Comparison of ENCODE assay signal across 1 cellular context in the genomic region with DNA sequence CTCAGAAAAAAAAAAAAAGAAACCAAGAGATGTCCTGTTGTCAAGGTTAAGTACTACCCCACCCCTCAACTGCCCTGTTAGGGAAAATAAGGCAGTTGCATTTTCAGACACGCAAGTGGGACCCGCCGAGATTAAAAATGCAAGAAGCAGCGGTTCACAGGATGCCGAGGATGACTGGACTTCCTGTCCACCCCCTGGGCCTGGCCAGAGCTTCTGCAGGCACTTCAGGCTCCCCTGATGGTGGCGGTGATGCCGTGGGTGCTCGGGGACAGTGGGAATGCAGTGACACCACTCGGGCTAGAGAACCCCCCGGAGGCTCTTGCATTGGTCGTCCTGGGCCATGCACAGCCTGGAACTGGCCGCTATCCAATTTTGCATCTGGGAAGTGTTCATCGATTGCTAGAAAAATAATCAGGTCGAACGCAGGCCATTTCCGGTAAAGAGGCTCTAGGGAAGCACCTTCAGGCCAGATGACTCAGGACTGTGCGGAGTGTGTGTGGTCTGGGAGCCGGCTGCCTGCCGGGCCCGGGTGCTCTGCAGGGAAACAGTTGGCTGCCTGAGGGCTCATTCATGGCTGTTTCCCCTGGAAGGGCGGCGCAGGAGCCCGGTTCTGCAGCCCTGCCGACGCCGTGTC.
A peak's percentile ranks its signal among the peaks of the same experiment; 100 is the strongest.
TF ChIP-seq lines count a peak whose summit lies in the region.

No MANE protein-coding gene starts in this region.

TF ChIP-seq in K562, 482 proteins besides CTCF, POLR2A, EP300 and RAD21 (continued from another document and continues in another):
- no peak for TF ChIP-seq GATAD2B (IDR thresholded peaks at IDR 0.05; ENCODE audit: borderline replicate concordance)
- TF ChIP-seq PTTG1 (tag; IDR thresholded peaks at IDR 0.05; ENCODE audit: low read depth) = no peak
- TF ChIP-seq, protein P1, sequence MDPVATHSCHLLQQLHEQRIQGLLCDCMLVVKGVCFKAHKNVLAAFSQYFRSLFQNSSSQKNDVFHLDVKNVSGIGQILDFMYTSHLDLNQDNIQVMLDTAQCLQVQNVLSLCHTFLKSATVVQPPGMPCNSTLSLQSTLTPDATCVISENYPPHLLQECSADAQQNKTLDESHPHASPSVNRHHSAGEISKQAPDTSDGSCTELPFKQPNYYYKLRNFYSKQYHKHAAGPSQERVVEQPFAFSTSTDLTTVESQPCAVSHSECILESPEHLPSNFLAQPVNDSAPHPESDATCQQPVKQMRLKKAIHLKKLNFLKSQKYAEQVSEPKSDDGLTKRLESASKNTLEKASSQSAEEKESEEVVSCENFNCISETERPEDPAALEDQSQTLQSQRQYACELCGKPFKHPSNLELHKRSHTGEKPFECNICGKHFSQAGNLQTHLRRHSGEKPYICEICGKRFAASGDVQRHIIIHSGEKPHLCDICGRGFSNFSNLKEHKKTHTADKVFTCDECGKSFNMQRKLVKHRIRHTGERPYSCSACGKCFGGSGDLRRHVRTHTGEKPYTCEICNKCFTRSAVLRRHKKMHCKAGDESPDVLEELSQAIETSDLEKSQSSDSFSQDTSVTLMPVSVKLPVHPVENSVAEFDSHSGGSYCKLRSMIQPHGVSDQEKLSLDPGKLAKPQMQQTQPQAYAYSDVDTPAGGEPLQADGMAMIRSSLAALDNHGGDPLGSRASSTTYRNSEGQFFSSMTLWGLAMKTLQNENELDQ (CRISPR knock-in tag; IDR thresholded peaks at IDR 0.05; ENCODE audit: borderline replicate concordance) = no peak
- TF ChIP-seq, protein P2, sequence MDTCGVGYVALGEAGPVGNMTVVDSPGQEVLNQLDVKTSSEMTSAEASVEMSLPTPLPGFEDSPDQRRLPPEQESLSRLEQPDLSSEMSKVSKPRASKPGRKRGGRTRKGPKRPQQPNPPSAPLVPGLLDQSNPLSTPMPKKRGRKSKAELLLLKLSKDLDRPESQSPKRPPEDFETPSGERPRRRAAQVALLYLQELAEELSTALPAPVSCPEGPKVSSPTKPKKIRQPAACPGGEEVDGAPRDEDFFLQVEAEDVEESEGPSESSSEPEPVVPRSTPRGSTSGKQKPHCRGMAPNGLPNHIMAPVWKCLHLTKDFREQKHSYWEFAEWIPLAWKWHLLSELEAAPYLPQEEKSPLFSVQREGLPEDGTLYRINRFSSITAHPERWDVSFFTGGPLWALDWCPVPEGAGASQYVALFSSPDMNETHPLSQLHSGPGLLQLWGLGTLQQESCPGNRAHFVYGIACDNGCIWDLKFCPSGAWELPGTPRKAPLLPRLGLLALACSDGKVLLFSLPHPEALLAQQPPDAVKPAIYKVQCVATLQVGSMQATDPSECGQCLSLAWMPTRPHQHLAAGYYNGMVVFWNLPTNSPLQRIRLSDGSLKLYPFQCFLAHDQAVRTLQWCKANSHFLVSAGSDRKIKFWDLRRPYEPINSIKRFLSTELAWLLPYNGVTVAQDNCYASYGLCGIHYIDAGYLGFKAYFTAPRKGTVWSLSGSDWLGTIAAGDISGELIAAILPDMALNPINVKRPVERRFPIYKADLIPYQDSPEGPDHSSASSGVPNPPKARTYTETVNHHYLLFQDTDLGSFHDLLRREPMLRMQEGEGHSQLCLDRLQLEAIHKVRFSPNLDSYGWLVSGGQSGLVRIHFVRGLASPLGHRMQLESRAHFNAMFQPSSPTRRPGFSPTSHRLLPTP (IDR thresholded peaks at IDR 0.05; ENCODE audit: borderline replicate concordance, extremely low read depth, insufficient read length) = no peak
- TF ChIP-seq, protein P3, sequence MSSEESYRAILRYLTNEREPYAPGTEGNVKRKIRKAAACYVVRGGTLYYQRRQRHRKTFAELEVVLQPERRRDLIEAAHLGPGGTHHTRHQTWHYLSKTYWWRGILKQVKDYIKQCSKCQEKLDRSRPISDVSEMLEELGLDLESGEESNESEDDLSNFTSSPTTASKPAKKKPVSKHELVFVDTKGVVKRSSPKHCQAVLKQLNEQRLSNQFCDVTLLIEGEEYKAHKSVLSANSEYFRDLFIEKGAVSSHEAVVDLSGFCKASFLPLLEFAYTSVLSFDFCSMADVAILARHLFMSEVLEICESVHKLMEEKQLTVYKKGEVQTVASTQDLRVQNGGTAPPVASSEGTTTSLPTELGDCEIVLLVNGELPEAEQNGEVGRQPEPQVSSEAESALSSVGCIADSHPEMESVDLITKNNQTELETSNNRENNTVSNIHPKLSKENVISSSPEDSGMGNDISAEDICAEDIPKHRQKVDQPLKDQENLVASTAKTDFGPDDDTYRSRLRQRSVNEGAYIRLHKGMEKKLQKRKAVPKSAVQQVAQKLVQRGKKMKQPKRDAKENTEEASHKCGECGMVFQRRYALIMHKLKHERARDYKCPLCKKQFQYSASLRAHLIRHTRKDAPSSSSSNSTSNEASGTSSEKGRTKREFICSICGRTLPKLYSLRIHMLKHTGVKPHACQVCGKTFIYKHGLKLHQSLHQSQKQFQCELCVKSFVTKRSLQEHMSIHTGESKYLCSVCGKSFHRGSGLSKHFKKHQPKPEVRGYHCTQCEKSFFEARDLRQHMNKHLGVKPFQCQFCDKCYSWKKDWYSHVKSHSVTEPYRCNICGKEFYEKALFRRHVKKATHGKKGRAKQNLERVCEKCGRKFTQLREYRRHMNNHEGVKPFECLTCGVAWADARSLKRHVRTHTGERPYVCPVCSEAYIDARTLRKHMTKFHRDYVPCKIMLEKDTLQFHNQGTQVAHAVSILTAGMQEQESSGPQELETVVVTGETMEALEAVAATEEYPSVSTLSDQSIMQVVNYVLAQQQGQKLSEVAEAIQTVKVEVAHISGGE (CRISPR knock-in tag; IDR thresholded peaks at IDR 0.05) = no peak
- TF ChIP-seq, protein P4, sequence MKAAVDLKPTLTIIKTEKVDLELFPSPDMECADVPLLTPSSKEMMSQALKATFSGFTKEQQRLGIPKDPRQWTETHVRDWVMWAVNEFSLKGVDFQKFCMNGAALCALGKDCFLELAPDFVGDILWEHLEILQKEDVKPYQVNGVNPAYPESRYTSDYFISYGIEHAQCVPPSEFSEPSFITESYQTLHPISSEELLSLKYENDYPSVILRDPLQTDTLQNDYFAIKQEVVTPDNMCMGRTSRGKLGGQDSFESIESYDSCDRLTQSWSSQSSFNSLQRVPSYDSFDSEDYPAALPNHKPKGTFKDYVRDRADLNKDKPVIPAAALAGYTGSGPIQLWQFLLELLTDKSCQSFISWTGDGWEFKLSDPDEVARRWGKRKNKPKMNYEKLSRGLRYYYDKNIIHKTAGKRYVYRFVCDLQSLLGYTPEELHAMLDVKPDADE (conservative IDR thresholded peaks at IDR 0.05; ENCODE audit: control insufficient read depth, low read depth, low read length) = no peak
- TF ChIP-seq ZNF384 (IDR thresholded peaks at IDR 0.05; ENCODE audit: low read depth, low read length) = peak; percentile 45; the same call in 1 of the 2 replicates
- TF ChIP-seq, protein P5, sequence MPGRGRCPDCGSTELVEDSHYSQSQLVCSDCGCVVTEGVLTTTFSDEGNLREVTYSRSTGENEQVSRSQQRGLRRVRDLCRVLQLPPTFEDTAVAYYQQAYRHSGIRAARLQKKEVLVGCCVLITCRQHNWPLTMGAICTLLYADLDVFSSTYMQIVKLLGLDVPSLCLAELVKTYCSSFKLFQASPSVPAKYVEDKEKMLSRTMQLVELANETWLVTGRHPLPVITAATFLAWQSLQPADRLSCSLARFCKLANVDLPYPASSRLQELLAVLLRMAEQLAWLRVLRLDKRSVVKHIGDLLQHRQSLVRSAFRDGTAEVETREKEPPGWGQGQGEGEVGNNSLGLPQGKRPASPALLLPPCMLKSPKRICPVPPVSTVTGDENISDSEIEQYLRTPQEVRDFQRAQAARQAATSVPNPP (IDR thresholded peaks at IDR 0.05; ENCODE audit: borderline replicate concordance, insufficient read depth, insufficient read length) = no peak
- no peak for TF ChIP-seq CAMTA2 (CRISPR knock-in tag; conservative IDR thresholded peaks at IDR 0.05)
- TF ChIP-seq, protein P6, sequence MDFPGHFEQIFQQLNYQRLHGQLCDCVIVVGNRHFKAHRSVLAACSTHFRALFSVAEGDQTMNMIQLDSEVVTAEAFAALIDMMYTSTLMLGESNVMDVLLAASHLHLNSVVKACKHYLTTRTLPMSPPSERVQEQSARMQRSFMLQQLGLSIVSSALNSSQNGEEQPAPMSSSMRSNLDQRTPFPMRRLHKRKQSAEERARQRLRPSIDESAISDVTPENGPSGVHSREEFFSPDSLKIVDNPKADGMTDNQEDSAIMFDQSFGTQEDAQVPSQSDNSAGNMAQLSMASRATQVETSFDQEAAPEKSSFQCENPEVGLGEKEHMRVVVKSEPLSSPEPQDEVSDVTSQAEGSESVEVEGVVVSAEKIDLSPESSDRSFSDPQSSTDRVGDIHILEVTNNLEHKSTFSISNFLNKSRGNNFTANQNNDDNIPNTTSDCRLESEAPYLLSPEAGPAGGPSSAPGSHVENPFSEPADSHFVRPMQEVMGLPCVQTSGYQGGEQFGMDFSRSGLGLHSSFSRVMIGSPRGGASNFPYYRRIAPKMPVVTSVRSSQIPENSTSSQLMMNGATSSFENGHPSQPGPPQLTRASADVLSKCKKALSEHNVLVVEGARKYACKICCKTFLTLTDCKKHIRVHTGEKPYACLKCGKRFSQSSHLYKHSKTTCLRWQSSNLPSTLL (IDR thresholded peaks at IDR 0.05) = no peak
- no peak for TF ChIP-seq NEUROD1 (IDR thresholded peaks at IDR 0.05; ENCODE audit: borderline replicate concordance, low read depth, low read length, partially characterized antibody)
- no peak for TF ChIP-seq NCOA2 (IDR thresholded peaks at IDR 0.05; ENCODE audit: partially characterized antibody in 2 of 2)
- TF ChIP-seq ZBTB17 (CRISPR knock-in tag; IDR thresholded peaks at IDR 0.05) = peak; percentile 73; the same call in 1 of the 2 replicates
- TF ChIP-seq RCOR1 (IDR thresholded peaks at IDR 0.05; ENCODE audit: borderline replicate concordance in 1 of 2, low read depth in 2 of 2, low read length in 2 of 2) = peak in 1 of 2 experiments; percentile 65; a peak in 2 of 4 replicates
- TF ChIP-seq, protein P7, sequence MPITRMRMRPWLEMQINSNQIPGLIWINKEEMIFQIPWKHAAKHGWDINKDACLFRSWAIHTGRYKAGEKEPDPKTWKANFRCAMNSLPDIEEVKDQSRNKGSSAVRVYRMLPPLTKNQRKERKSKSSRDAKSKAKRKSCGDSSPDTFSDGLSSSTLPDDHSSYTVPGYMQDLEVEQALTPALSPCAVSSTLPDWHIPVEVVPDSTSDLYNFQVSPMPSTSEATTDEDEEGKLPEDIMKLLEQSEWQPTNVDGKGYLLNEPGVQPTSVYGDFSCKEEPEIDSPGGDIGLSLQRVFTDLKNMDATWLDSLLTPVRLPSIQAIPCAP (CRISPR knock-in tag; IDR thresholded peaks at IDR 0.05; ENCODE audit: borderline replicate concordance) = no peak
- TF ChIP-seq GTF2A2 (tag; IDR thresholded peaks at IDR 0.05) = no peak
- TF ChIP-seq, protein P8, sequence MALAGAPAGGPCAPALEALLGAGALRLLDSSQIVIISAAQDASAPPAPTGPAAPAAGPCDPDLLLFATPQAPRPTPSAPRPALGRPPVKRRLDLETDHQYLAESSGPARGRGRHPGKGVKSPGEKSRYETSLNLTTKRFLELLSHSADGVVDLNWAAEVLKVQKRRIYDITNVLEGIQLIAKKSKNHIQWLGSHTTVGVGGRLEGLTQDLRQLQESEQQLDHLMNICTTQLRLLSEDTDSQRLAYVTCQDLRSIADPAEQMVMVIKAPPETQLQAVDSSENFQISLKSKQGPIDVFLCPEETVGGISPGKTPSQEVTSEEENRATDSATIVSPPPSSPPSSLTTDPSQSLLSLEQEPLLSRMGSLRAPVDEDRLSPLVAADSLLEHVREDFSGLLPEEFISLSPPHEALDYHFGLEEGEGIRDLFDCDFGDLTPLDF (CRISPR knock-in tag; IDR thresholded peaks at IDR 0.05) = no peak
- TF ChIP-seq SNIP1 (IDR thresholded peaks at IDR 0.05; ENCODE audit: low read depth) = no peak
- 0 out of 2 replicates have a peak, but pooled peaks have one; percentile 5 for TF ChIP-seq BHLHE40 (IDR thresholded peaks at IDR 0.05; ENCODE audit: low read length)
- TF ChIP-seq MCM7 (IDR thresholded peaks at IDR 0.05) = no peak
- TF ChIP-seq HDAC3 (IDR thresholded peaks at IDR 0.05; ENCODE audit: borderline replicate concordance, partially characterized antibody) = no peak
- TF ChIP-seq, protein P9, sequence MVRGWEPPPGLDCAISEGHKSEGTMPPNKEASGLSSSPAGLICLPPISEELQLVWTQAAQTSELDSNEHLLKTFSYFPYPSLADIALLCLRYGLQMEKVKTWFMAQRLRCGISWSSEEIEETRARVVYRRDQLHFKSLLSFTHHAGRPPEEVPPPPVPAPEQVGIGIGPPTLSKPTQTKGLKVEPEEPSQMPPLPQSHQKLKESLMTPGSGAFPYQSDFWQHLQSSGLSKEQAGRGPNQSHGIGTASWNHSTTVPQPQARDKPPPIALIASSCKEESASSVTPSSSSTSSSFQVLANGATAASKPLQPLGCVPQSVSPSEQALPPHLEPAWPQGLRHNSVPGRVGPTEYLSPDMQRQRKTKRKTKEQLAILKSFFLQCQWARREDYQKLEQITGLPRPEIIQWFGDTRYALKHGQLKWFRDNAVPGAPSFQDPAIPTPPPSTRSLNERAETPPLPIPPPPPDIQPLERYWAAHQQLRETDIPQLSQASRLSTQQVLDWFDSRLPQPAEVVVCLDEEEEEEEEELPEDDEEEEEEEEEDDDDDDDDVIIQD (CRISPR knock-in tag; IDR thresholded peaks at IDR 0.05) = no peak
- TF ChIP-seq KLF16 (IDR thresholded peaks at IDR 0.05) = no peak
- TF ChIP-seq, protein P10, sequence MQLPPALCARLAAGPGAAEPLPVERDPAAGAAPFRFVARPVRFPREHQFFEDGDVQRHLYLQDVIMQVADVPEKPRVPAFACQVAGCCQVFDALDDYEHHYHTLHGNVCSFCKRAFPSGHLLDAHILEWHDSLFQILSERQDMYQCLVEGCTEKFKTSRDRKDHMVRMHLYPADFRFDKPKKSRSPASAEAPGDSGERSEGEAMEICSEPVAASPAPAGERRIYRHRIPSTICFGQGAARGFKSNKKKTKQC (CRISPR knock-in tag; IDR thresholded peaks at IDR 0.05) = no peak
- TF ChIP-seq, protein P11, sequence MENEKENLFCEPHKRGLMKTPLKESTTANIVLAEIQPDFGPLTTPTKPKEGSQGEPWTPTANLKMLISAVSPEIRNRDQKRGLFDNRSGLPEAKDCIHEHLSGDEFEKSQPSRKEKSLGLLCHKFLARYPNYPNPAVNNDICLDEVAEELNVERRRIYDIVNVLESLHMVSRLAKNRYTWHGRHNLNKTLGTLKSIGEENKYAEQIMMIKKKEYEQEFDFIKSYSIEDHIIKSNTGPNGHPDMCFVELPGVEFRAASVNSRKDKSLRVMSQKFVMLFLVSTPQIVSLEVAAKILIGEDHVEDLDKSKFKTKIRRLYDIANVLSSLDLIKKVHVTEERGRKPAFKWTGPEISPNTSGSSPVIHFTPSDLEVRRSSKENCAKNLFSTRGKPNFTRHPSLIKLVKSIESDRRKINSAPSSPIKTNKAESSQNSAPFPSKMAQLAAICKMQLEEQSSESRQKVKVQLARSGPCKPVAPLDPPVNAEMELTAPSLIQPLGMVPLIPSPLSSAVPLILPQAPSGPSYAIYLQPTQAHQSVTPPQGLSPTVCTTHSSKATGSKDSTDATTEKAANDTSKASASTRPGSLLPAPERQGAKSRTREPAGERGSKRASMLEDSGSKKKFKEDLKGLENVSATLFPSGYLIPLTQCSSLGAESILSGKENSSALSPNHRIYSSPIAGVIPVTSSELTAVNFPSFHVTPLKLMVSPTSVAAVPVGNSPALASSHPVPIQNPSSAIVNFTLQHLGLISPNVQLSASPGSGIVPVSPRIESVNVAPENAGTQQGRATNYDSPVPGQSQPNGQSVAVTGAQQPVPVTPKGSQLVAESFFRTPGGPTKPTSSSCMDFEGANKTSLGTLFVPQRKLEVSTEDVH (IDR thresholded peaks at IDR 0.05; ENCODE audit: low read depth, partially characterized antibody) = no peak
- TF ChIP-seq TFAM (CRISPR knock-in tag; conservative IDR thresholded peaks at IDR 0.05) = no peak
- no peak for TF ChIP-seq ZNF143 (CRISPR knock-in tag; IDR thresholded peaks at IDR 0.05)
